8 cellular contexts compared by ENCODE assay signal in the genomic region with DNA sequence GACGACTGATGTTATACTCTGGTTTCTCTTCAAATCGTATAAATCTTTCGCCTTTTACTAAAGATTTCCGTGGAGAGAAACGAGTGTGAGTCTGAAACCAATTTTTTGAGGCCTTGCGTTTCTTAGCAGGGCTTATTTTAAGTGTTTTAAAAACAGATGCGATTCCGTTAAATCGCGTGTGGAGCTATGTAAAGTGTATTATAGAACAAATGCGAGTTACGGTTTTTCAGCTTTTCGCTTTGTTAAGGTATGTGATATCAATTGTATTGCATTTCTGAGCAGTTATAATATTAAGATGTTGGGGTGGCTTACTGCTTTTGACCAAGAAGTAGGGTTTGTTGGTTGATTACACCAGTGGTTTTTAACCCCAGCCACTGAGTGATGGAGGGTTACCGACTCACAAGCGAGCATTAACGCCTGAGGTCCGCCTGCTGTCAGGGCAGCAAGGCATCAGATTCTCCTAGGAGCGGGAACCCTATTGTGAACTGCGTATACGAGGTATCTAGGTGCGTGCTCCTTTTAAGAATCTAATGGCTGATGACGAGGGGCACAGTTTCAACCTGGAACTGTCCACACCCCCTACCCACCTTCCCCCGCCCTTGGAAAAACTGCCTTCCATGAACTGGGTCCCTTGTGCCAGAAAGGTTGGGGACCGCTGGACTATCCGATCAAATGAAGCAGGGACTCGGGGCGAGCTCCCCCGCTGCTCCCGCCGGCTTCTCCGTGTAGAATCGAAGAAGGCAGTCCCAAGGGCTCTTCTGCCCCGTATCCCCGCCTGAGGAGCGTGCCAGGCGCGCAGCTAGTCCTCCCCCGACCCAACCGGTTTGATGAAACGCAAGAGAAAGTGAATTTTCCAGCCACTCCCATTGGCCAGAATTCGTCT. TPM values are rescaled to one million over a fixed set of nuclear protein-coding genes. Genes with fewer than 3 reads are reported as not detected.
A peak's percentile ranks its signal among the peaks of the same experiment; 100 is the strongest.
DNase-seq lines count a peak whose midpoint lies in the region; ATAC-seq and TF ChIP-seq lines count a peak whose summit lies in the region.

No MANE protein-coding gene starts in this region.

- H3K27me3 Mint-ChIP-seq in nephron progenitor cell (ENCODE audit: low read depth, poor library complexity): peaks cover 7% of the 10 kb centered on the region

- H3K27me3 ChIP-seq in H7 (ENCODE audit: control insufficient read depth, insufficient read depth, low read length) (no peaks in the 10 kb centered on the region), Loucy (ENCODE audit: insufficient read depth, low read length, poor library complexity, severe bottlenecking) (no peaks in the 10 kb centered on the region)

- H3K4me1 ChIP-seq in Loucy (ENCODE audit: insufficient read depth, low read length, poor library complexity, severe bottlenecking): peaks cover 4% of the 10 kb centered on the region

- peak; percentile 79 for ATAC-seq in stimulated activated naive CD8-positive, alpha-beta T cell treated with anti-CD3 and anti-CD28 coated beads, Interleukin-15, Interleukin-2, amounts not matched to agents 100 U/mL and 50 U/mL, for 24 hours

- H3K27ac Mint-ChIP-seq in nephron progenitor cell: peak overlapping the region; percentile 100

- H3K79me2 ChIP-seq in Loucy (ENCODE audit: insufficient read depth, low read length): no peaks in the 10 kb centered on the region

- DNase-seq in ELR (ENCODE audit: low read depth) (peak; percentile 99), H7 (peak; percentile 85), RWPE1 (ENCODE audit: low spot score) (peak; percentile 89), fibroblast of the conjunctiva (ENCODE audit: low read depth) (peak; percentile 95), nephron progenitor cell (peak; percentile 79)
- DNase-seq in activated effector memory CD4-positive, alpha-beta T cell treated with anti-CD3 and anti-CD28 coated beads, Interleukin-2, amount 50 U/mL, for 16 hours: peak; percentile 93
- peak; percentile 80 for DNase-seq in stimulated activated naive CD8-positive, alpha-beta T cell treated with anti-CD3 and anti-CD28 coated beads, Interleukin-15, Interleukin-2, amounts not matched to agents 100 U/mL and 50 U/mL, for 24 hours

- no peaks in the 10 kb centered on the region for H4K20me1 ChIP-seq in Loucy (ENCODE audit: insufficient read depth, low read length, poor library complexity, severe bottlenecking)

- no peaks in the 10 kb centered on the region for H3K36me3 Mint-ChIP-seq in nephron progenitor cell (ENCODE audit: low read depth)

- H3K36me3 ChIP-seq in H7 (replicated peaks; ENCODE audit: control insufficient read depth, insufficient read depth, low read length) (no peaks in the 10 kb centered on the region), Loucy (ENCODE audit: insufficient read depth, low read length) (no peaks in the 10 kb centered on the region)

- peak overlapping the region; percentile 84 for H3K4me3 Mint-ChIP-seq in nephron progenitor cell

- POLR2A ChIA-PET in RWPE1 (lab: Yijun Ruan, JAX; ENCODE audit: low non-redundant PET): interaction anchor here (0.6 to 2.8 kb wide), 7 partner anchors 9 to 131 kb away, joined by 3 to 13 read pairs (median 4); partner anchors contain the start of gene MFN2

- CTCF ChIA-PET in RWPE1 (lab: Yijun Ruan, JAX): interaction anchor here (0.7 to 2.8 kb wide), 6 partner anchors 16 to 563 kb away, joined by 3 to 14 read pairs (median 4); no protein-coding TSS in a partner anchor

- peak overlapping the region; percentile 77 for H3K4me2 ChIP-seq in Loucy (ENCODE audit: low read depth, low read length, poor library complexity, severe bottlenecking)

- H3K9me2 ChIP-seq in Loucy (replicated peaks; ENCODE audit: low read depth, low read length): no peaks in the 10 kb centered on the region

- no peaks in the 10 kb centered on the region for H3K9me3 Mint-ChIP-seq in nephron progenitor cell

- peaks cover 48% of the 10 kb centered on the region for H3K4me1 Mint-ChIP-seq in nephron progenitor cell

- H3K9ac ChIP-seq in Loucy (ENCODE audit: low read depth, low read length, poor library complexity, severe bottlenecking): peak overlapping the region; percentile 92

- H3K4me3 ChIP-seq in H7 (ENCODE audit: insufficient read depth, low read depth, low read length) (peak overlapping the region; percentile 67), Loucy (ENCODE audit: low read length, poor library complexity, severe bottlenecking) (peak overlapping the region; percentile 77)

- peaks cover 16% of the 10 kb centered on the region for H3F3A ChIP-seq in Loucy (ENCODE audit: low read depth)

- H3K27ac ChIP-seq in RWPE1: peak overlapping the region; percentile 100

- TF ChIP-seq CTCF in Loucy (conservative IDR thresholded peaks at IDR 0.05; ENCODE audit: low read length) (no peak), RWPE1 (conservative IDR thresholded peaks at IDR 0.05; ENCODE audit: low read depth) (no peak), nephron progenitor cell (IDR thresholded peaks at IDR 0.05) (no peak)

- H2AFZ ChIP-seq in Loucy (ENCODE audit: low read length): peak overlapping the region; percentile 70; the same call in 1 of the 2 replicates

- no peaks in the 10 kb centered on the region for H3K9me3 ChIP-seq in Loucy (ENCODE audit: insufficient read depth, low read depth, low read length)

RNA-seq across cellular contexts. Expression of gene KIAA2013, which starts 17.8 kb away (rescaled TPM):
- 105 and 113 TPM in 2 replicates for total RNA-seq in H7 (2014; rRNA removed; shearing (Covaris generic))

RNA-seq across cellular contexts. Expression of gene PLOD1, which starts 26.1 kb away (rescaled TPM):
- total RNA-seq in H7 (2014; rRNA removed; shearing (Covaris generic)): 90.7 and 103 TPM in 2 replicates

RNA-seq across cellular contexts. Expression of gene NPPB, which starts 49.6 kb away (rescaled TPM):
- total RNA-seq in H7 (2014; rRNA removed; shearing (Covaris generic)): 1.5 and 20.3 TPM in 2 replicates

Comparison
In these comparisons a context has a peak if more than half of its experiments do, and no peak if none do; other contexts are left out.
1. Peak in every context shown above with its lines: DNase-seq, ATAC-seq, H3K4me3 ChIP-seq and H3K27ac ChIP-seq.